1 cellular context compared by ENCODE assay signal in genomic region chr22:27212617-27213177, GRCh38.
TF ChIP-seq lines count a peak whose summit lies in the region.

No MANE protein-coding gene starts in this region.

TF ChIP-seq in HEK293, 187 proteins besides CTCF, POLR2A, EP300 and RAD21 (continued from another document and continues in another):
- no peak for TF ChIP-seq ZSCAN5A (tag by site-specific recombination; IDR thresholded peaks at IDR 0.05)
- peak; percentile 64 for TF ChIP-seq ZBTB8A (tag by site-specific recombination; IDR thresholded peaks at IDR 0.05)
- TF ChIP-seq PRDM6 (tag by site-specific recombination; IDR thresholded peaks at IDR 0.05): peak; percentile 98
- no peak for TF ChIP-seq ZNF510 (tag by site-specific recombination; IDR thresholded peaks at IDR 0.05; ENCODE audit: insufficient replicate concordance)
- TF ChIP-seq ZSCAN18 (tag by site-specific recombination; IDR thresholded peaks at IDR 0.05): no peak
- TF ChIP-seq SP2 (tag by site-specific recombination; IDR thresholded peaks at IDR 0.05): 0 out of 2 replicates have a peak, but pooled peaks have one; percentile 32
- TF ChIP-seq ZNF146 (tag by site-specific recombination; IDR thresholded peaks at IDR 0.05): no peak
- peak; percentile 85 for TF ChIP-seq ZNF394 (tag by site-specific recombination; IDR thresholded peaks at IDR 0.05; ENCODE audit: borderline replicate concordance)
- TF ChIP-seq MZF1 (tag by site-specific recombination; IDR thresholded peaks at IDR 0.05; ENCODE audit: borderline replicate concordance): peak; percentile 100
- TF ChIP-seq SETDB1 (IDR thresholded peaks at IDR 0.05; ENCODE audit: insufficient read length, low read length): peak; percentile 64
- TF ChIP-seq INSM2 (tag by site-specific recombination; IDR thresholded peaks at IDR 0.05): peak; percentile 98
- peak; percentile 83 for TF ChIP-seq GLIS2 (tag by site-specific recombination; IDR thresholded peaks at IDR 0.05)
- TF ChIP-seq ZNF391 (tag by site-specific recombination; IDR thresholded peaks at IDR 0.05; ENCODE audit: borderline replicate concordance, low read depth): peak; percentile 96; the same call in 1 of the 2 replicates
- peak; percentile 93 for TF ChIP-seq ZBTB6 (tag by site-specific recombination; IDR thresholded peaks at IDR 0.05)
- TF ChIP-seq ZNF76 (tag by site-specific recombination; IDR thresholded peaks at IDR 0.05; ENCODE audit: borderline replicate concordance, low read depth): peak; percentile 67; the same call in 1 of the 2 replicates
- no peak for TF ChIP-seq ZNF624 (tag by site-specific recombination; IDR thresholded peaks at IDR 0.05)
- TF ChIP-seq IKZF3 (tag by site-specific recombination; IDR thresholded peaks at IDR 0.05): peak; percentile 81; the same call in 1 of the 2 replicates
- TF ChIP-seq ZNF645 (tag by site-specific recombination; IDR thresholded peaks at IDR 0.05): 0 out of 2 replicates have a peak, but pooled peaks have one; percentile 54
- TF ChIP-seq ZNF211 (tag by site-specific recombination; IDR thresholded peaks at IDR 0.05; ENCODE audit: low read depth): no peak
- TF ChIP-seq SCRT2 (tag by site-specific recombination; IDR thresholded peaks at IDR 0.05): peak; percentile 75; the same call in 1 of the 2 replicates
- peak; percentile 32 for TF ChIP-seq ZNF335 (tag by site-specific recombination; conservative IDR thresholded peaks at IDR 0.05)
- TF ChIP-seq ZNF398 (tag by site-specific recombination; IDR thresholded peaks at IDR 0.05): peak; percentile 40; the same call in 1 of the 2 replicates
- no peak for TF ChIP-seq MEIS1 (CRISPR knock-in tag; IDR thresholded peaks at IDR 0.05; ENCODE audit: borderline replicate concordance)
- peak; percentile 96 for TF ChIP-seq HIC1 (tag by site-specific recombination; IDR thresholded peaks at IDR 0.05)
- no peak for TF ChIP-seq RBAK (tag by site-specific recombination; IDR thresholded peaks at IDR 0.05)
- peak; percentile 40 for TF ChIP-seq ZNF596 (tag by site-specific recombination; IDR thresholded peaks at IDR 0.05)
- no peak for TF ChIP-seq ZNF776 (tag by site-specific recombination; IDR thresholded peaks at IDR 0.05; ENCODE audit: borderline replicate concordance)
- TF ChIP-seq PRDM10 (tag by site-specific recombination; IDR thresholded peaks at IDR 0.05): peak; percentile 85
- peak; percentile 98 for TF ChIP-seq FEZF1 (tag by site-specific recombination; IDR thresholded peaks at IDR 0.05)
- TF ChIP-seq ZNF140 (tag by site-specific recombination; IDR thresholded peaks at IDR 0.05): no peak
- peak; percentile 98 for TF ChIP-seq ZEB2 (tag by site-specific recombination; IDR thresholded peaks at IDR 0.05)
- no peak for TF ChIP-seq ZNF416 (tag by site-specific recombination; IDR thresholded peaks at IDR 0.05)
- TF ChIP-seq ZNF292 (tag by site-specific recombination; IDR thresholded peaks at IDR 0.05; ENCODE audit: borderline replicate concordance, low read depth): no peak
- TF ChIP-seq ZXDB (tag by site-specific recombination; IDR thresholded peaks at IDR 0.05): peak; percentile 97
- peak; percentile 92; the same call in 1 of the 2 replicates for TF ChIP-seq HOXD13 (CRISPR knock-in tag; IDR thresholded peaks at IDR 0.05; ENCODE audit: borderline replicate concordance)
- peak; percentile 92 for TF ChIP-seq ZNF639 (tag by site-specific recombination; IDR thresholded peaks at IDR 0.05)
- TF ChIP-seq BCL11A (tag by site-specific recombination; IDR thresholded peaks at IDR 0.05; ENCODE audit: low read depth): peak; percentile 94
- 0 out of 2 replicates have a peak, but pooled peaks have one; percentile 14 for TF ChIP-seq PRDM1 (tag by site-specific recombination; IDR thresholded peaks at IDR 0.05)
- peak; percentile 93 for TF ChIP-seq ZBTB44 (tag by site-specific recombination; IDR thresholded peaks at IDR 0.05)
